In the genomic region with DNA sequence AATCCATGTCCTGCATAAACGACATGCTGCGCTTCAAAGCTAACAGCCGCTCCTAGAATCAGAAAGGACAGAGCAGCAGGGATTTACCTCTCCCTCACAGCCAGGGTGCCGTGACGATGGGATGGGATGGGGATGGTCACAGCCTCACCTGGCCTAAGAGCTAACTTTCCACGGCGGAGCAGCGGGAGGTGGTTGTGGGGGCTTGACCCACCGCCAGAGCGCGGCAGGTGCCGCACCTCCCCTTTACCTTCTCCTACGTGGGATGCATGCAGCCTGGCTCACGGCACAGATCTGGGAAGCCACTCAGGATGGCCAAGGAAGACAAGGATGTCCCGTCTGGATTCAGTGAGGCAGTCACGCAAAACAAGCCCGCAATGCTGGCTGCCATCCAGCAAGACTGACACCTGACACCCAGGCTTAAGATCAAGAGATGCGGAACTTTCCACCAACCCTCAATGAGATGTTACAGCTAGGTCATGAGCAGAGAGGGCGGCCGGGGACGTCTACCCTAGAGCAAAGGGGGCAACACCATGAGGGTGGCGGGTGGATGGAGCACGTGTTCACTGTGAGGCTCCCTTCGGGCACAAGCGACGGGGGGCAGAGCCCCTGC, we compare ENCODE assay signal across 29 cellular contexts. TPM values are rescaled to one million over a fixed set of nuclear protein-coding genes. Genes with fewer than 3 reads are reported as not detected.
"Had no signal": no experiment of that assay in that cellular context is flagged by ENCODE, and none has a peak within 500 bp of the region (broad histone marks: within the 10 kb centered on the region; RNA-seq: fewer than 3 reads in every experiment).

No MANE protein-coding gene starts in this region.

- ATAC-seq: activated CD8-positive, alpha-beta T cell treated with anti-CD3 and anti-CD28 coated beads for 36 hours; activated T-cell treated with anti-CD3 and anti-CD28 coated beads, Interleukin-2, amount 50 U/mL, for 4 hours; gastroesophageal sphincter; mucosa of descending colon; right lobe of liver; stimulated activated naive B cell treated with anti-CD40 and anti-IgM and Interleukin-4, amounts not matched to agents 10 μg/mL and 1 μg/mL and 100 μg/mL, for 72 hours had no signal

- H3K27ac Mint-ChIP-seq: activated B cell treated with CpG ODN at 0.5 μM for 24 hours; activated CD4-positive, alpha-beta T cell treated with anti-CD3 and anti-CD28 coated beads, Interleukin-2, amount 10 ng/mL, durations not matched to agents 24 days and 14 days; activated CD8-positive, alpha-beta T cell treated with anti-CD3 and anti-CD28 coated beads for 36 hours; activated naive CD4-positive, alpha-beta T cell treated with anti-CD3 and anti-CD28 coated beads, Interleukin-2, amount 10 ng/mL, durations not matched to agents 7 days and 5 days; activated naive CD8-positive, alpha-beta T cell treated with anti-CD3 and anti-CD28 coated beads, Interleukin-2, amount 50 U/mL, for 24 hours; immature natural killer cell; naive B cell; neural progenitor cell; stimulated activated naive B cell treated with anti-CD40 and anti-IgM and Interleukin-4, amounts not matched to agents 10 μg/mL and 1 μg/mL and 100 μg/mL, for 72 hours had no signal

- H3K27ac ChIP-seq: brain microvascular endothelial cell, esophagus muscularis mucosa, gastroesophageal sphincter, neural progenitor cell, ovary, right lobe of liver, thoracic aorta, upper lobe of right lung had no signal

- H3K9me3 ChIP-seq: esophagus muscularis mucosa, gastroesophageal sphincter, heart right ventricle, left ventricle myocardium inferior, mucosa of descending colon, ovary, right lobe of liver, thoracic aorta, upper lobe of right lung had no signal

- DNase-seq: activated B cell treated with CpG ODN at 0.5 μM for 24 hours; activated CD4-positive, alpha-beta T cell treated with anti-CD3 and anti-CD28 coated beads, Interleukin-2, amount 10 ng/mL, durations not matched to agents 24 days and 14 days; activated CD8-positive, alpha-beta T cell treated with anti-CD3 and anti-CD28 coated beads for 36 hours; activated naive CD4-positive, alpha-beta T cell treated with anti-CD3 and anti-CD28 coated beads, Interleukin-2, amount 10 ng/mL, durations not matched to agents 7 days and 5 days; activated naive CD8-positive, alpha-beta T cell treated with anti-CD3 and anti-CD28 coated beads, Interleukin-2, amount 50 U/mL, for 24 hours; activated T-cell treated with anti-CD3 and anti-CD28 coated beads, Interleukin-2, amount 50 U/mL, for 4 hours; aorta; brain microvascular endothelial cell; central memory CD4-positive, alpha-beta T cell; cortex of kidney; effector CD4-positive, alpha-beta T cell; heart right ventricle; immature natural killer cell; kidney glomerular epithelial cell; left ventricle myocardium inferior; mesenchymal stem cell; mucosa of descending colon; naive B cell; stimulated activated CD4-positive, alpha-beta T cell treated with anti-CD3 and anti-CD28 coated beads, Interleukin-4, amount 100 ng/mL, for 4 hours; stimulated activated naive B cell treated with anti-CD40 and anti-IgM and Interleukin-4, amounts not matched to agents 10 μg/mL and 1 μg/mL and 100 μg/mL, for 72 hours; T-helper 9 cell; upper lobe of right lung had no signal

- H3K4me3 ChIP-seq: esophagus muscularis mucosa, gastroesophageal sphincter, heart right ventricle, left ventricle myocardium inferior, mucosa of descending colon, neural progenitor cell, ovary, right lobe of liver, smooth muscle cell, thoracic aorta, upper lobe of right lung had no signal

- H3K27me3 Mint-ChIP-seq: activated B cell treated with CpG ODN at 0.5 μM for 24 hours; activated CD4-positive, alpha-beta T cell treated with anti-CD3 and anti-CD28 coated beads, Interleukin-2, amount 10 ng/mL, durations not matched to agents 24 days and 14 days; activated CD8-positive, alpha-beta T cell treated with anti-CD3 and anti-CD28 coated beads for 36 hours; naive B cell; stimulated activated naive B cell treated with anti-CD40 and anti-IgM and Interleukin-4, amounts not matched to agents 10 μg/mL and 1 μg/mL and 100 μg/mL, for 72 hours had no signal

- H3K4me3 Mint-ChIP-seq: activated B cell treated with CpG ODN at 0.5 μM for 24 hours; activated CD4-positive, alpha-beta T cell treated with anti-CD3 and anti-CD28 coated beads, Interleukin-2, amount 10 ng/mL, durations not matched to agents 24 days and 14 days; activated CD8-positive, alpha-beta T cell treated with anti-CD3 and anti-CD28 coated beads for 36 hours; activated naive CD4-positive, alpha-beta T cell treated with anti-CD3 and anti-CD28 coated beads, Interleukin-2, amount 10 ng/mL, durations not matched to agents 7 days and 5 days; activated naive CD8-positive, alpha-beta T cell treated with anti-CD3 and anti-CD28 coated beads, Interleukin-2, amount 50 U/mL, for 24 hours; activated T-cell treated with anti-CD3 and anti-CD28 coated beads, Interleukin-2, amount 50 U/mL, for 4 hours; immature natural killer cell; neural progenitor cell; stimulated activated naive B cell treated with anti-CD40 and anti-IgM and Interleukin-4, amounts not matched to agents 10 μg/mL and 1 μg/mL and 100 μg/mL, for 72 hours had no signal

- H3K27me3 ChIP-seq: brain microvascular endothelial cell, esophagus muscularis mucosa, gastroesophageal sphincter, heart right ventricle, neural progenitor cell, ovary, right lobe of liver, upper lobe of right lung had no signal

- H3K9me3 Mint-ChIP-seq: activated B cell treated with CpG ODN at 0.5 μM for 24 hours, neural progenitor cell had no signal

RNA-seq across cellular contexts. Expression of a gene that starts 36.0 kb away (rescaled TPM):
- polyA plus RNA-seq: immature natural killer cell had no signal
